Comparison of ENCODE assay signal across 11 cellular contexts in the genomic region with DNA sequence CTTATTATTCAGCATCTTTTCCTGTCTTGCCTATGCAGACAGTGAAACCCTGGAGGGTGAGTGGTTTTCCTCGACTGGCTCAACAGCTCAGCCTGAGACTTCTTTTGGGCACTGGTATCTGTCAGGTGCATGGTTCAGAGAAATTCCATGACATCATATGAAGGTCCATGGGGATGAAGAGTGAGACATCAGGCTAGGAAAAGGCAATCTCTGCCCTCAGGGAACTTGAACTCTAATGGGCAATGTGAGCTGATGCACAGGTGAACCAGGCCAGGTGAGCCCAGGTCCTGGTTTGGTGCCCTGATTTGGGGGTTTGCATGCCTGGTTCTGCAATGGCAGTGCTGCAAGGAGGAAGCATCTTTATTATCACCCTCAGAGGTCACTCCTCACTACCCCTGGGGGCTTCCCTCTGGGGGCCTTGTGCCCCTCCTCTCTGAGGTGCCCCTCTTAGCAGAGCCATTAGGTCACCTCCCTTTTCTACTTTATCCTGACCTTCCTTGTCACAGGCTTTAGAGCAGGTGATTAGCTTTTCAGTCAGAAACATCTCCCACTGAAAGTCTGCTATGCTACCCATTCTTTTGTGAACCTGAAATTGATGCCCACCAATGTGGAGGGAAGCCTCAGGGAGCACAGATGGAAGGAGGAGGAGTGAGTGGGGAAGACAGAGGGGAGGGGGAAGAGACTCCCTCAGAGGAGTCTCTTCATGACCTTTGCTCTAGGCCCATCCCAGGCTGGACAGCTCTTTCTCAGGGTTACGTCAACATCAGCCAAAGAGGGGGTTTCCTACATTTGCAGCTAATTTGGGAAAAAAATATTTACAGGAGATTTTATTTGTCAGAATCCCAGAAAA. TPM values are rescaled to one million over a fixed set of nuclear protein-coding genes. Genes with fewer than 3 reads are reported as not detected.
DNase-seq lines count a peak whose midpoint lies in the region; ATAC-seq and TF ChIP-seq lines count a peak whose summit lies in the region.
"Had no signal": no experiment of that assay in that cellular context is flagged by ENCODE, and none has a peak within 500 bp of the region (broad histone marks: within the 10 kb centered on the region; RNA-seq: fewer than 3 reads in every experiment).

No MANE protein-coding gene starts in this region.

- H3K36me3 ChIP-seq in breast epithelium (no peaks in the 10 kb centered on the region), left ventricle myocardium inferior (peaks cover 30% of the 10 kb centered on the region), parathyroid adenoma (ENCODE audit: control insufficient read depth, insufficient read depth, low read length) (no peaks in the 10 kb centered on the region), upper lobe of right lung (peaks cover 9% of the 10 kb centered on the region)

- no peak overlapping the region for H3K4me3 ChIP-seq in breast epithelium
- no peak overlapping the region for H3K4me3 ChIP-seq in left ventricle myocardium inferior
- no peak overlapping the region for H3K4me3 ChIP-seq in parathyroid adenoma (ENCODE audit: low read depth, low read length)
- H3K4me3 ChIP-seq in upper lobe of right lung, result no peak overlapping the region

- intact Hi-C loops in breast epithelium (cut with DNase I; ENCODE audit: low total_unique reads) (no loop called here), MCF 10A (cut with micrococcal nuclease) (no loop called here), left ventricle myocardium inferior (cut with micrococcal nuclease) (no loop called here), upper lobe of right lung (cut with DNase I) (no loop called here)

- no peaks in the 10 kb centered on the region for H3K27me3 ChIP-seq in breast epithelium
- no peaks in the 10 kb centered on the region for H3K27me3 ChIP-seq in left ventricle myocardium inferior (ENCODE audit: low read depth)
- no peaks in the 10 kb centered on the region for H3K27me3 ChIP-seq in parathyroid adenoma (ENCODE audit: control insufficient read depth, insufficient read depth, low read length)
- no peaks in the 10 kb centered on the region for H3K27me3 ChIP-seq in upper lobe of right lung

- TF ChIP-seq POLR2A in breast epithelium (IDR thresholded peaks at IDR 0.05), result no peak

- POLR2A ChIA-PET in MCF 10A (lab: Yijun Ruan, JAX), result interaction anchor here (0.6 to 2.4 kb wide), 9 partner anchors 13 to 1338 kb away, joined by 3 to 6 read pairs (median 3); a partner anchor contains a TSS

- peaks cover 57% of the 10 kb centered on the region for H3K27me3 Mint-ChIP-seq in MCF 10A (ENCODE audit: insufficient read depth, unreplicated experiment)

- H3K27ac ChIP-seq in breast epithelium (peak overlapping the region; percentile 85 to 93), left ventricle myocardium inferior (replicated peaks) (peak overlapping the region; percentile 74), parathyroid adenoma (peak overlapping the region; percentile 98), upper lobe of right lung (peak overlapping the region; percentile 55)

- no peak overlapping the region for H3K9ac ChIP-seq in parathyroid adenoma

- H3K4me2 ChIP-seq in parathyroid adenoma (ENCODE audit: low read length), result peak overlapping the region; percentile 58

- H3K4me3 Mint-ChIP-seq in MCF 10A (ENCODE audit: unreplicated experiment), result no peak overlapping the region
- H3K4me3 Mint-ChIP-seq: central memory CD8-positive, alpha-beta T cell had no signal

- CTCF ChIA-PET in MCF 10A (lab: Yijun Ruan, JAX), result interaction anchor here (0.8 to 1.6 kb wide), 5 partner anchors 36 to 57 kb away, joined by 3 to 4 read pairs (median 3); no protein-coding TSS in a partner anchor

- H3K4me1 Mint-ChIP-seq in MCF 10A (ENCODE audit: insufficient read depth, unreplicated experiment), result peaks cover 6% of the 10 kb centered on the region
- H3K4me1 Mint-ChIP-seq: central memory CD8-positive, alpha-beta T cell had no signal

- no peaks in the 10 kb centered on the region for H3K9me3 ChIP-seq in breast epithelium
- no peaks in the 10 kb centered on the region for H3K9me3 ChIP-seq in left ventricle myocardium inferior (replicated peaks)
- H3K9me3 ChIP-seq in parathyroid adenoma (ENCODE audit: control insufficient read depth, low read length), result no peaks in the 10 kb centered on the region
- H3K9me3 ChIP-seq in upper lobe of right lung, result no peaks in the 10 kb centered on the region

- BruUV-seq in MCF 10A (replicated peaks; lab: Mats Ljungman, UMichigan), result no TSS peak

- H3K79me2 ChIP-seq in parathyroid adenoma, result no peaks in the 10 kb centered on the region

- no peaks in the 10 kb centered on the region for H3K9me3 Mint-ChIP-seq in MCF 10A (ENCODE audit: unreplicated experiment)
- H3K9me3 Mint-ChIP-seq: central memory CD8-positive, alpha-beta T cell had no signal

- no peak for ATAC-seq in upper lobe of right lung

- H3K27ac Mint-ChIP-seq in MCF 10A (ENCODE audit: low read depth, unreplicated experiment), result no peak overlapping the region

- DNase-seq in breast epithelium (ENCODE audit: low spot score in 2 of 2) (no peak), MCF 10A (ENCODE audit: unreplicated experiment) (no peak), left ventricle myocardium inferior (no peak), upper lobe of right lung (no peak), NOMO-1 treated with dmso at 0.1 percent for 144 hours (lab: John Stamatoyannopoulos, UW; ENCODE audit: unreplicated experiment) (no peak), NCI-H146 treated with DMSO at 0.1 percent for 48 hours (lab: John Stamatoyannopoulos, UW; ENCODE audit: unreplicated experiment) (no peak), NCI-H1694 (lab: John Stamatoyannopoulos, UW) (no peak)
- DNase-seq: activated CD8-positive, alpha-beta memory T cell treated with anti-CD3 and anti-CD28 coated beads for 24 hours; NCI-H146 had no signal

- peaks cover 3 to 20% of the 10 kb centered on the region in 2 donors for H3K4me1 ChIP-seq in breast epithelium
- H3K4me1 ChIP-seq in left ventricle myocardium inferior, result peaks cover 37% of the 10 kb centered on the region
- peaks cover 25% of the 10 kb centered on the region for H3K4me1 ChIP-seq in parathyroid adenoma
- H3K4me1 ChIP-seq in upper lobe of right lung, result peaks cover 13% of the 10 kb centered on the region

- TF ChIP-seq CTCF in breast epithelium (IDR thresholded peaks at IDR 0.05) (no peak), MCF 10A (IDR thresholded peaks at IDR 0.05; ENCODE audit: unreplicated experiment) (no peak), left ventricle myocardium inferior (IDR thresholded peaks at IDR 0.05; ENCODE audit: borderline replicate concordance) (no peak), parathyroid adenoma (IDR thresholded peaks at IDR 0.05) (no peak), upper lobe of right lung (IDR thresholded peaks at IDR 0.05) (no peak)

- no peaks in the 10 kb centered on the region for H3K36me3 Mint-ChIP-seq in MCF 10A (ENCODE audit: insufficient read depth, unreplicated experiment)

- H2AFZ ChIP-seq in parathyroid adenoma, result peak overlapping the region; percentile 48

RNA-seq across cellular contexts. Expression of a gene that starts 47.3 kb away (rescaled TPM):
- 10 to 100 TPM; 21.0 to 84.3 (median 36.3) TPM for total RNA-seq in breast epithelium
- 0.19 and 0.49 TPM in 2 replicates for total RNA-seq in MCF 10A (2022)
- total RNA-seq in left ventricle myocardium inferior, result 4.7 TPM
- total RNA-seq in upper lobe of right lung, result 17.3 TPM
